In genomic region chr14:78232666-78233065, GRCh38 we compare ENCODE assay signal across 15 cellular contexts.
"Had no signal": no experiment of that assay in that cellular context is flagged by ENCODE, and none has a peak within 500 bp of the region (broad histone marks: within the 10 kb centered on the region; RNA-seq: fewer than 3 reads in every experiment).

No MANE protein-coding gene starts in this region.

- H3K36me3 Mint-ChIP-seq: activated naive CD8-positive, alpha-beta T cell treated with anti-CD3 and anti-CD28 coated beads, Interleukin-2, amount 10 ng/mL, durations not matched to agents 7 days and 5 days; natural killer cell; stimulated activated naive B cell treated with anti-CD40 and anti-IgM and Interleukin-4, amounts not matched to agents 10 μg/mL and 1 μg/mL and 100 μg/mL, for 72 hours had no signal

- H3K4me1 Mint-ChIP-seq: activated naive CD8-positive, alpha-beta T cell treated with anti-CD3 and anti-CD28 coated beads, Interleukin-2, amount 10 ng/mL, durations not matched to agents 7 days and 5 days; central memory CD8-positive, alpha-beta T cell; natural killer cell; stimulated activated naive B cell treated with anti-CD40 and anti-IgM and Interleukin-4, amounts not matched to agents 10 μg/mL and 1 μg/mL and 100 μg/mL, for 72 hours had no signal

- H3K27me3 Mint-ChIP-seq: activated naive CD8-positive, alpha-beta T cell treated with anti-CD3 and anti-CD28 coated beads, Interleukin-2, amount 10 ng/mL, durations not matched to agents 7 days and 5 days; central memory CD8-positive, alpha-beta T cell had no signal

- H3K27ac Mint-ChIP-seq: activated naive CD8-positive, alpha-beta T cell treated with anti-CD3 and anti-CD28 coated beads, Interleukin-2, amount 10 ng/mL, durations not matched to agents 7 days and 5 days; activated T-helper 1 cell treated with anti-CD3 and anti-CD28 coated beads, Interleukin-12 subunit alpha, Interleukin-12 subunit beta, Interleukin-2, Interleukin-4 antibody, amounts not matched to agents 30 ng/mL and 10 ng/mL and 1 ng/mL, durations not matched to agents 14 hours and 24 hours and 36 hours; natural killer cell; stimulated activated naive B cell treated with anti-CD40 and anti-IgM and Interleukin-4, amounts not matched to agents 10 μg/mL and 1 μg/mL and 100 μg/mL, for 72 hours had no signal

- H3K4me3 Mint-ChIP-seq: activated naive CD8-positive, alpha-beta T cell treated with anti-CD3 and anti-CD28 coated beads, Interleukin-2, amount 10 ng/mL, durations not matched to agents 7 days and 5 days; activated T-helper 1 cell treated with anti-CD3 and anti-CD28 coated beads, Interleukin-12 subunit alpha, Interleukin-12 subunit beta, Interleukin-2, Interleukin-4 antibody, amounts not matched to agents 30 ng/mL and 10 ng/mL and 1 ng/mL, durations not matched to agents 14 hours and 24 hours and 36 hours; central memory CD8-positive, alpha-beta T cell; natural killer cell; stimulated activated naive B cell treated with anti-CD40 and anti-IgM and Interleukin-4, amounts not matched to agents 10 μg/mL and 1 μg/mL and 100 μg/mL, for 72 hours had no signal

- DNase-seq: activated CD4-positive, CD25-positive, alpha-beta regulatory T cell treated with anti-CD3 and anti-CD28 coated beads, Interleukin-2, amount 50 U/mL, for 72 hours; activated naive CD8-positive, alpha-beta T cell treated with anti-CD3 and anti-CD28 coated beads, Interleukin-2, amount 10 ng/mL, durations not matched to agents 7 days and 5 days; brain microvascular endothelial cell; effector CD8-positive, alpha-beta T cell; foreskin keratinocyte; mesenchymal stem cell; natural killer cell; occipital lobe; stimulated activated CD4-positive, alpha-beta T cell treated with anti-CD3 and anti-CD28 coated beads, Interleukin-15, amount 100 ng/mL, for 24 hours; stimulated activated CD4-positive, alpha-beta T cell treated with anti-CD3 and anti-CD28 coated beads, Interleukin-4, amount 100 ng/mL, for 1 hour; stimulated activated naive B cell treated with anti-CD40 and anti-IgM and Interleukin-4, amounts not matched to agents 10 μg/mL and 1 μg/mL and 100 μg/mL, for 72 hours; substantia nigra; transverse colon had no signal

- H3K9me3 Mint-ChIP-seq: activated naive CD8-positive, alpha-beta T cell treated with anti-CD3 and anti-CD28 coated beads, Interleukin-2, amount 10 ng/mL, durations not matched to agents 7 days and 5 days; activated T-helper 1 cell treated with anti-CD3 and anti-CD28 coated beads, Interleukin-12 subunit alpha, Interleukin-12 subunit beta, Interleukin-2, Interleukin-4 antibody, amounts not matched to agents 30 ng/mL and 10 ng/mL and 1 ng/mL, durations not matched to agents 14 hours and 24 hours and 36 hours; natural killer cell; stimulated activated naive B cell treated with anti-CD40 and anti-IgM and Interleukin-4, amounts not matched to agents 10 μg/mL and 1 μg/mL and 100 μg/mL, for 72 hours had no signal

- ATAC-seq: foreskin keratinocyte, natural killer cell had no signal
